Comparison of ENCODE assay signal across 25 cellular contexts in the genomic region with DNA sequence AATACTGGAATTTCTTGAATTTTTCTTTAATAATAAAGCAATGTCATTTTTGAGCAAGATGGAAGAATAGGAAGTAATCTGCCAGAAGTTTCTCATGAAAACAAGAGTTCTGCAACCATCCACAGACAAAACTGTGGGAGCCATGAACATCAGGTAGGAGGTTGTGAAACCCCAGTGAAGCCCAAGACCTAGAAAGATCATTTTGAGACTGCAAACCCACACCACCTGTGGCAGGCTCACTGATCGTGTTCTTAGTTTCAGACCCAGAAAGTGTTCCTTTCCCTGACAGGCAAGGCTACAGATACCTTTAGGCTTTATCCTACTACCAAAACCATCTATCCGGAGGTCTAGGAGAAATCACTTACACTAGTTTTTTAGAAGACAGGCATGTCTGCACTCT.
"Had no signal": no experiment of that assay in that cellular context is flagged by ENCODE, and none has a peak within 500 bp of the region (broad histone marks: within the 10 kb centered on the region; RNA-seq: fewer than 3 reads in every experiment).

No MANE protein-coding gene starts in this region.

- DNase-seq: activated B cell treated with CpG ODN at 0.5 μM for 24 hours; activated CD4-positive, alpha-beta T cell treated with anti-CD3 and anti-CD28 coated beads for 48 hours; activated CD4-positive, alpha-beta T cell treated with anti-CD3 and anti-CD28 coated beads, Interleukin-2, amount 50 U/mL, for 1 hour; activated CD4-positive, alpha-beta T cell treated with anti-CD3 and anti-CD28 coated beads, Interleukin-2, amount 50 U/mL, for 48 hours; activated CD8-positive, alpha-beta memory T cell treated with anti-CD3 and anti-CD28 coated beads for 24 hours; activated CD8-positive, alpha-beta T cell treated with anti-CD3 and anti-CD28 coated beads for 36 hours; activated effector memory CD4-positive, alpha-beta T cell treated with anti-CD3 and anti-CD28 coated beads, Interleukin-2, amount 50 U/mL, for 16 hours; activated naive CD4-positive, alpha-beta T cell treated with anti-CD3 and anti-CD28 coated beads for 36 hours; activated naive CD8-positive, alpha-beta T cell treated with anti-CD3 and anti-CD28 coated beads for 36 hours; activated naive CD8-positive, alpha-beta T cell treated with anti-CD3 and anti-CD28 coated beads, Interleukin-2, amount 50 U/mL, for 24 hours; activated T-cell treated with anti-CD3 and anti-CD28 coated beads, Interleukin-2, amount 50 U/mL, for 4 hours; adrenal gland; amygdala; aorta; body of pancreas; caudate nucleus; colonic mucosa; effector memory CD4-positive, alpha-beta T cell; endodermal cell; head of caudate nucleus; T-helper 17 cell; T1000; WERI-Rb-1 had no signal

- ATAC-seq: activated CD4-positive, CD25-positive, alpha-beta regulatory T cell treated with anti-CD3 and anti-CD28 coated beads, Interleukin-2, amount 50 U/mL, for 24 hours; activated CD8-positive, alpha-beta T cell treated with anti-CD3 and anti-CD28 coated beads for 36 hours; activated naive CD8-positive, alpha-beta T cell treated with anti-CD3 and anti-CD28 coated beads, Interleukin-2, amount 50 U/mL, for 24 hours; activated T-cell treated with anti-CD3 and anti-CD28 coated beads, Interleukin-2, amount 50 U/mL, for 4 hours; body of pancreas; esophagus mucosa; T-helper 17 cell had no signal

- H3K27me3 ChIP-seq: adrenal gland, body of pancreas, colonic mucosa had no signal

- H3K4me3 ChIP-seq: adrenal gland, body of pancreas, colonic mucosa had no signal

- H3K27ac ChIP-seq: adrenal gland, body of pancreas, colonic mucosa, WERI-Rb-1 had no signal

- H3K9me3 ChIP-seq: adrenal gland, colonic mucosa had no signal

- H3K36me3 ChIP-seq: adrenal gland, colonic mucosa, WERI-Rb-1 had no signal
